8 cellular contexts compared by ENCODE assay signal in genomic region chr3:129428382-129429079, GRCh38.
A peak's percentile ranks its signal among the peaks of the same experiment; 100 is the strongest.
DNase-seq lines count a peak whose midpoint lies in the region; ATAC-seq and TF ChIP-seq lines count a peak whose summit lies in the region.

TSS of gene EFCAB12 (minus strand) at chr3:129428636. CDS start at chr3:129428488, 148 bp downstream.

- H3K4me3 Mint-ChIP-seq in central memory CD8-positive, alpha-beta T cell: peak within 1 kb of the TSS; percentile 69

- H3K27me3 Mint-ChIP-seq in central memory CD8-positive, alpha-beta T cell: no peaks in the 10 kb centered on the region

- no peaks in the 10 kb centered on the region for H3K9me3 Mint-ChIP-seq in central memory CD8-positive, alpha-beta T cell

- ATAC-seq in HG02840 (IDR thresholded peaks at IDR 0.05; ENCODE audit: low FRiP score, unreplicated experiment) (peak; percentile 75), HG03457 (IDR thresholded peaks at IDR 0.05; ENCODE audit: unreplicated experiment) (no peak)
- ATAC-seq in central memory CD8-positive, alpha-beta T cell (replicated peaks; ENCODE audit: extremely low read depth, poor library complexity, severe bottlenecking): peak; percentile 95

- peak; percentile 88 for DNase-seq in GM13976 (ENCODE audit: low spot score)
- peak; percentile 86 for DNase-seq in NCI-H2081 treated with DMSO at 0.1 percent for 48 hours (lab: John Stamatoyannopoulos, UW)
- DNase-seq in activated CD4-positive, CD25-positive, alpha-beta regulatory T cell treated with anti-CD3 and anti-CD28 coated beads, Interleukin-2, amount 50 U/mL, for 72 hours: peak; percentile 92
- peak; percentile 73 to 80 for DNase-seq in central memory CD8-positive, alpha-beta T cell (ENCODE audit: low spot score in 2 of 2)
- DNase-seq in islet precursor cell: peak; percentile 96
- DNase-seq in smooth muscle cell of the brain vasculature (ENCODE audit: low read depth, low spot score): peak; percentile 83

- in situ Hi-C loops in GM13976 (cut with MboI; ENCODE audit: low sequenced_read_pairs, unreplicated experiment): no loop called here

- H3K27ac Mint-ChIP-seq in central memory CD8-positive, alpha-beta T cell (ENCODE audit: low read depth): peak within 1 kb of the TSS; percentile 45

- peaks cover 19% of the 10 kb centered on the region for H3K4me1 Mint-ChIP-seq in central memory CD8-positive, alpha-beta T cell

- no peak for TF ChIP-seq CTCF in GM13976 (IDR thresholded peaks at IDR 0.05; ENCODE audit: borderline replicate concordance, control extremely low read depth, extremely low read depth, insufficient read depth, missing control alignments)

- peaks cover 30% of the 10 kb centered on the region for H3K36me3 Mint-ChIP-seq in central memory CD8-positive, alpha-beta T cell (ENCODE audit: insufficient read depth)
